7 cellular contexts compared by ENCODE assay signal in genomic region chr19:49028686-49029085, GRCh38. TPM values are rescaled to one million over a fixed set of nuclear protein-coding genes. Genes with fewer than 3 reads are reported as not detected.
"Had no signal": no experiment of that assay in that cellular context is flagged by ENCODE, and none has a peak within 500 bp of the region (broad histone marks: within the 10 kb centered on the region; RNA-seq: fewer than 3 reads in every experiment).

No MANE protein-coding gene starts in this region.

RNA-seq across cellular contexts. Expression of gene CGB2, which starts 3.0 kb away (rescaled TPM):
- total RNA-seq: GM23248, GM23338, H4, H7 had no signal

RNA-seq across cellular contexts. Expression of gene CGB3, which starts 4.6 kb away (rescaled TPM):
- total RNA-seq: GM23248, GM23338, H1, H4, H7, HFFc6 had no signal

RNA-seq across cellular contexts. Expression of gene CGB1, which starts 8.0 kb away (rescaled TPM):
- total RNA-seq: H1, H7, H9 had no signal

RNA-seq across cellular contexts. Expression of gene LHB, which starts 11.8 kb away (rescaled TPM):
- total RNA-seq: GM23248, GM23338, H1, H4, H7, H9 had no signal

RNA-seq across cellular contexts. Expression of gene CGB5, which starts 15.0 kb away (rescaled TPM):
- total RNA-seq: GM23248, GM23338, H7, H9 had no signal
